ENCODE assay signal across 9 cellular contexts in the genomic region with DNA sequence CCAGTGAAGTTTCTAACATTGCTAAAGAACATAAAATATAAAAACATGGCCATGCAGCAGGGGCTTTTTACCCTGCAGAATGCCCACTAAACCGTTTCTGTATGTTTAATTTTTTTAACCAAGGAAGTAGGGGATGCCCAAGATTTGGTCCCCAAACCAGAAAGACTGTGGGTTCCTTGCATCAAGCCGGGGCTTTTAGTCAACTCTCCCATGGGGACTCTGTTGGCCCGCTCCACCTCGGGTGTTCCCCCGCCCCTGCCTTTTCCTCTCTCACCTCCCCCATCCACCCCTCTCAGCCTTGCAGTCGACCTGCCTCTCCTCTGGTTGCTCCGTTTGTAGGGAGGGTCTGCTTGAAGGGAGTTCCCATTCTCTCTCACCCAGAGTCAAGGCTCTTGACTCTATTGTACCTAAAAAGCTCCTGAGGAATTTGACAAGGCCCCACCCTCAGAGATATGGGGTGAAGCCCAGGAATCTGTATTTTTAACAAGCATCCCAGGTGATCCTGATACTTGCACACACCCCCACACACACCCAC.
DNase-seq lines count a peak whose midpoint lies in the region; ATAC-seq and TF ChIP-seq lines count a peak whose summit lies in the region.
"Had no signal": no experiment of that assay in that cellular context is flagged by ENCODE, and none has a peak within 500 bp of the region (broad histone marks: within the 10 kb centered on the region; RNA-seq: fewer than 3 reads in every experiment).

No MANE protein-coding gene starts in this region.

- H3K36me3 ChIP-seq in endodermal cell (ENCODE audit: control insufficient read depth, insufficient read depth, low read length) = no peaks in the 10 kb centered on the region

- POLR2A ChIA-PET in activated CD4-positive, alpha-beta T cell treated with anti-CD3 and anti-CD28 coated beads, Interleukin-2, amount 10 ng/mL, durations not matched to agents 7 days and 5 days (lab: Charles Lee) = interaction anchor here (0.6 to 1.8 kb wide), 4 partner anchors 11 to 85 kb away, joined by 3 to 14 read pairs (median 5); no protein-coding TSS in a partner anchor

- CTCF ChIA-PET in activated CD4-positive, alpha-beta T cell treated with anti-CD3 and anti-CD28 coated beads, Interleukin-2, amount 10 ng/mL, durations not matched to agents 7 days and 5 days (lab: Charles Lee) = interaction anchor here (0.6 to 2.3 kb wide), 9 partner anchors 13 to 522 kb away, joined by 3 to 7 read pairs (median 4); no protein-coding TSS in a partner anchor

- peaks cover 39% of the 10 kb centered on the region for H3K36me3 Mint-ChIP-seq in activated CD4-positive, alpha-beta T cell treated with anti-CD3 and anti-CD28 coated beads, Interleukin-2, amount 10 ng/mL, durations not matched to agents 7 days and 5 days (ENCODE audit: low read depth)
- no peaks in the 10 kb centered on the region for H3K36me3 Mint-ChIP-seq in endodermal cell (ENCODE audit: low read depth)

- H3K4me1 Mint-ChIP-seq in activated CD4-positive, alpha-beta T cell treated with anti-CD3 and anti-CD28 coated beads, Interleukin-2, amount 10 ng/mL, durations not matched to agents 7 days and 5 days = peaks cover 93% of the 10 kb centered on the region
- peaks cover 6% of the 10 kb centered on the region for H3K4me1 Mint-ChIP-seq in endodermal cell

- H3K27ac Mint-ChIP-seq in activated CD4-positive, alpha-beta T cell treated with anti-CD3 and anti-CD28 coated beads, Interleukin-2, amount 10 ng/mL, durations not matched to agents 7 days and 5 days = peak overlapping the region; percentile 94
- no peak overlapping the region for H3K27ac Mint-ChIP-seq in endodermal cell

- peaks cover 24% of the 10 kb centered on the region for H3K9me3 Mint-ChIP-seq in activated CD4-positive, alpha-beta T cell treated with anti-CD3 and anti-CD28 coated beads, Interleukin-2, amount 10 ng/mL, durations not matched to agents 7 days and 5 days
- H3K9me3 Mint-ChIP-seq in endodermal cell = peaks cover 10% of the 10 kb centered on the region

- WGBS in endodermal cell (ENCODE audit: insufficient coverage in 1 of 2, insufficient read length in 1 of 2), 2 experiments = 80 to 88% methylated on average over 1 to 7 of the region's 7 CpGs

- H3K27ac ChIP-seq in endodermal cell (ENCODE audit: low read depth, low read length) = no peak overlapping the region

- H3K9ac ChIP-seq in endodermal cell (ENCODE audit: extremely low read depth, low read length, poor library complexity, severe bottlenecking) = no peak overlapping the region

- H3K4me3 ChIP-seq in endodermal cell (ENCODE audit: low read length) (no peak overlapping the region), foreskin fibroblast (ENCODE audit: low read depth in 1 of 2, low read length in 2 of 2) (no peak overlapping the region)

- H3K27me3 ChIP-seq in endodermal cell (ENCODE audit: control insufficient read depth, insufficient read depth, low read length, poor library complexity, severe bottlenecking) = no peaks in the 10 kb centered on the region

- H3K27me3 Mint-ChIP-seq in activated CD4-positive, alpha-beta T cell treated with anti-CD3 and anti-CD28 coated beads, Interleukin-2, amount 10 ng/mL, durations not matched to agents 7 days and 5 days = no peaks in the 10 kb centered on the region
- no peaks in the 10 kb centered on the region for H3K27me3 Mint-ChIP-seq in endodermal cell (ENCODE audit: insufficient read depth)

- TF ChIP-seq CTCF in endodermal cell (conservative IDR thresholded peaks at IDR 0.05) (no peak), foreskin fibroblast (IDR thresholded peaks at IDR 0.05; ENCODE audit: low read depth, low read length) (no peak)

- DNase-seq in activated CD4-positive, alpha-beta T cell treated with anti-CD3 and anti-CD28 coated beads, Interleukin-2, amount 10 ng/mL, durations not matched to agents 7 days and 5 days = peak; percentile 48
- DNase-seq in endodermal cell (peak; percentile 38), foreskin fibroblast (no peak), NCI-H146 (lab: John Stamatoyannopoulos, UW) (no peak)
- DNase-seq in stimulated activated CD8-positive, alpha-beta memory T cell treated with anti-CD3 and anti-CD28 coated beads, Interleukin-15, amount 100 ng/mL, for 1 hour (ENCODE audit: low read depth) = peak; percentile 7
- DNase-seq: NCI-H526 had no signal

- H3K4me1 ChIP-seq in endodermal cell (ENCODE audit: control insufficient read depth, insufficient read depth, low read length) = no peaks in the 10 kb centered on the region

- peak overlapping the region; percentile 61 for H3K4me3 Mint-ChIP-seq in activated CD4-positive, alpha-beta T cell treated with anti-CD3 and anti-CD28 coated beads, Interleukin-2, amount 10 ng/mL, durations not matched to agents 7 days and 5 days
- H3K4me3 Mint-ChIP-seq in endodermal cell = no peak overlapping the region

- peaks cover 10% of the 10 kb centered on the region for H3K9me3 ChIP-seq in endodermal cell (ENCODE audit: control insufficient read depth, low read length)

- ATAC-seq in GM21423 (IDR thresholded peaks at IDR 0.05; ENCODE audit: unreplicated experiment) (peak; percentile 12), HG02571 (IDR thresholded peaks at IDR 0.05; ENCODE audit: unreplicated experiment) (no peak), HG03175 (IDR thresholded peaks at IDR 0.05; ENCODE audit: unreplicated experiment) (no peak)

Comparison
In these comparisons a context has a peak if more than half of its experiments do, and no peak if none do; other contexts are left out.
1. DNase-seq: peak in activated CD4-positive, alpha-beta T cell treated with anti-CD3 and anti-CD28 coated beads, Interleukin-2, amount 10 ng/mL, durations not matched to agents 7 days and 5 days (single experiment), endodermal cell (single experiment) and stimulated activated CD8-positive, alpha-beta memory T cell treated with anti-CD3 and anti-CD28 coated beads, Interleukin-15, amount 100 ng/mL, for 1 hour (single experiment); none in foreskin fibroblast (0 of 2) and NCI-H146 (single experiment).